Comparison of ENCODE assay signal across 9 cellular contexts in the genomic region with DNA sequence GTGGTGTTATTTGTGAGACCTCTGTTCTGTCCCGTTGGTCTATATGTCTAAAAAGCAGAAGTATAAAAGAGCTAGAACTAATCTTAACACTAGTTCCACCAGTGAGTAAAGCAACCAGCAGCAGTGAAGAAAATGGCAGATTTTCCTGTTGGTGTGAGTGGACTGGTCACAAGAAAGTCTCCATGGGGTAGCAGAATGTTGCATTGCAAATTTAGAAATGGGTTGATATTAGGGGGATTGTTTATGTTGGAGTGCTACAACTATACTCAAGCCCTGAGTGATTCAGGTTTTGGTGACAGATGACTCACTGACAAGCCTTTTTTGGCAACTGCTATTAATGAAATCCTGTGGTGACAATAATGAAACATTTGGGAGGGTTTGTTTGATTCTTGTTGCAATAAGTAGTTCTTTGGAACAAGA. TPM values are rescaled to one million over a fixed set of nuclear protein-coding genes. Genes with fewer than 3 reads are reported as not detected.
A peak's percentile ranks its signal among the peaks of the same experiment; 100 is the strongest.
DNase-seq lines count a peak whose midpoint lies in the region; ATAC-seq, FAIRE-seq and TF ChIP-seq lines count a peak whose summit lies in the region.
"Had no signal": no experiment of that assay in that cellular context is flagged by ENCODE, and none has a peak within 500 bp of the region (broad histone marks: within the 10 kb centered on the region; RNA-seq: fewer than 3 reads in every experiment).

No MANE protein-coding gene starts in this region.

- POLR2A ChIA-PET in activated CD4-positive, alpha-beta memory T cell treated with anti-CD3 and anti-CD28 coated beads for 36 hours (lab: Charles Lee) = no interaction called here

- peaks cover 0 to 1% of the 10 kb centered on the region in 2 donors for H3K36me3 ChIP-seq in lung (ENCODE audit: control insufficient read depth in 2 of 2, insufficient read depth in 2 of 2, low read length in 2 of 2)

- DNase-seq in AG10803 (ENCODE audit: low read depth) (peak; percentile 74), GM19239 (ENCODE audit: insufficient read length, low spot score) (no peak), lung (ENCODE audit: low spot score) (no peak), putamen (ENCODE audit: low spot score) (no peak), ecto neural progenitor cell (ENCODE audit: low spot score) (no peak), T1000 (lab: John Stamatoyannopoulos, UW) (no peak)
- DNase-seq in activated CD4-positive, alpha-beta memory T cell treated with anti-CD3 and anti-CD28 coated beads for 36 hours = no peak

- peak overlapping the region; percentile 26 for H3K27ac Mint-ChIP-seq in activated CD4-positive, alpha-beta memory T cell treated with anti-CD3 and anti-CD28 coated beads for 36 hours

- H3K4me1 ChIP-seq in lung (ENCODE audit: control insufficient read depth in 2 of 2, insufficient read depth in 2 of 2, low read length in 2 of 2) = peaks cover 7 to 13% of the 10 kb centered on the region in 2 donors

- 9 to 52% methylated on average over 1 of the region's 1 CpG for WGBS in lung, 2 donors

- H3K4me1 Mint-ChIP-seq in activated CD4-positive, alpha-beta memory T cell treated with anti-CD3 and anti-CD28 coated beads for 36 hours (ENCODE audit: low read depth) = peaks cover 63% of the 10 kb centered on the region

- no peaks in the 10 kb centered on the region for H3K27me3 Mint-ChIP-seq in activated CD4-positive, alpha-beta memory T cell treated with anti-CD3 and anti-CD28 coated beads for 36 hours

- no peak overlapping the region for H3K4me3 ChIP-seq in AG10803 (ENCODE audit: low read length)
- H3K4me3 ChIP-seq in lung = no peak overlapping the region

- H3K9me3 Mint-ChIP-seq in activated CD4-positive, alpha-beta memory T cell treated with anti-CD3 and anti-CD28 coated beads for 36 hours = no peaks in the 10 kb centered on the region

- peak overlapping the region; percentile 53 to 60 for H3K27ac ChIP-seq in lung (ENCODE audit: low read depth in 1 of 2, low read length in 1 of 2)

- no peaks in the 10 kb centered on the region for H3K27me3 ChIP-seq in lung (ENCODE audit: control insufficient read depth, insufficient read depth)

- H3K36me3 Mint-ChIP-seq in activated CD4-positive, alpha-beta memory T cell treated with anti-CD3 and anti-CD28 coated beads for 36 hours = peaks cover 10% of the 10 kb centered on the region

- H3K4me3 Mint-ChIP-seq in activated CD4-positive, alpha-beta memory T cell treated with anti-CD3 and anti-CD28 coated beads for 36 hours = no peak overlapping the region

- ATAC-seq in HG03439 (IDR thresholded peaks at IDR 0.05; ENCODE audit: unreplicated experiment) (peak; percentile 57), lung (ENCODE audit: insufficient read depth, low FRiP score) (peak; percentile 34)

- H3K9me3 ChIP-seq in lung (ENCODE audit: control insufficient read depth in 2 of 2, insufficient read depth in 1 of 2, low read length in 1 of 2) = no peaks in the 10 kb centered on the region

- TF ChIP-seq CTCF in AG10803 (conservative IDR thresholded peaks at IDR 0.05; ENCODE audit: low read length) (no peak), lung (IDR thresholded peaks at IDR 0.05; ENCODE audit: control extremely low read depth, extremely low read depth) (no peak)

- CTCF ChIA-PET in activated CD4-positive, alpha-beta memory T cell treated with anti-CD3 and anti-CD28 coated beads for 36 hours (lab: Charles Lee) = no interaction called here

- intact Hi-C loops in activated CD4-positive, alpha-beta memory T cell treated with anti-CD3 and anti-CD28 coated beads for 36 hours (cut with micrococcal nuclease) = no loop called here

- peak; percentile 76 for FAIRE-seq in GM19239 (lab: Jason Lieb, UNC)
- FAIRE-seq: colon had no signal

RNA-seq across cellular contexts. Expression of a gene that starts 5.6 kb away (rescaled TPM):
- 10 to 100 TPM; 39.6 to 44.2 TPM for total RNA-seq in activated CD4-positive, alpha-beta memory T cell treated with anti-CD3 and anti-CD28 coated beads for 36 hours
- 10 to 100 TPM; 50.9 to 52.5 TPM for total RNA-seq in lung
- 10 to 100 TPM in 1 of 2 donors, 1 to 10 TPM in 1; 9.7 to 19.6 TPM for polyA plus RNA-seq in lung

RNA-seq across cellular contexts. Expression of a gene that starts 10.8 kb away (rescaled TPM):
- 100 to 1,000 TPM; 111 to 120 TPM for total RNA-seq in activated CD4-positive, alpha-beta memory T cell treated with anti-CD3 and anti-CD28 coated beads for 36 hours
- 10 to 100 TPM; 23.0 to 35.3 TPM for total RNA-seq in lung
- polyA plus RNA-seq in lung = 10 to 100 TPM; 40.2 to 98.5 TPM
